Comparison of ENCODE assay signal across 9 cellular contexts in genomic region chr6:139392834-139393233, GRCh38. TPM values are rescaled to one million over a fixed set of nuclear protein-coding genes. Genes with fewer than 3 reads are reported as not detected.
DNase-seq lines count a peak whose midpoint lies in the region; ATAC-seq and TF ChIP-seq lines count a peak whose summit lies in the region.
"Had no signal": no experiment of that assay in that cellular context is flagged by ENCODE, and none has a peak within 500 bp of the region (broad histone marks: within the 10 kb centered on the region; RNA-seq: fewer than 3 reads in every experiment).

No MANE protein-coding gene starts in this region.

- peak; percentile 98 for ATAC-seq in GM18502 (IDR thresholded peaks at IDR 0.05; ENCODE audit: poor library complexity, unreplicated experiment)
- ATAC-seq in GM21723 (IDR thresholded peaks at IDR 0.05; ENCODE audit: unreplicated experiment): peak; percentile 100
- ATAC-seq in HG03521 (IDR thresholded peaks at IDR 0.05; ENCODE audit: unreplicated experiment): peak; percentile 79
- ATAC-seq in heart left ventricle: no peak

- no peaks in the 10 kb centered on the region for H3K4me1 Mint-ChIP-seq in activated CD4-positive, alpha-beta memory T cell treated with anti-CD3 and anti-CD28 coated beads for 36 hours (ENCODE audit: low read depth)
- peaks cover 38% of the 10 kb centered on the region for H3K4me1 Mint-ChIP-seq in neural progenitor cell

- no peaks in the 10 kb centered on the region for H4K20me1 ChIP-seq in neural progenitor cell (ENCODE audit: low read depth)

- H3F3A ChIP-seq in neural progenitor cell (ENCODE audit: low read depth): peaks cover 20% of the 10 kb centered on the region

- H3K36me3 ChIP-seq in heart left ventricle (no peaks in the 10 kb centered on the region), neural progenitor cell (no peaks in the 10 kb centered on the region)

- H3K9me3 Mint-ChIP-seq in activated CD4-positive, alpha-beta memory T cell treated with anti-CD3 and anti-CD28 coated beads for 36 hours: no peaks in the 10 kb centered on the region
- H3K9me3 Mint-ChIP-seq in neural progenitor cell: no peaks in the 10 kb centered on the region

- H3K4me2 ChIP-seq in neural progenitor cell: no peak overlapping the region

- H3K9ac ChIP-seq in neural progenitor cell: no peak overlapping the region

- H3K9me3 ChIP-seq in heart left ventricle (no peaks in the 10 kb centered on the region), neural progenitor cell (ENCODE audit: low read depth) (no peaks in the 10 kb centered on the region)

- H3K27ac ChIP-seq in heart left ventricle (no peak overlapping the region), neural progenitor cell (no peak overlapping the region)

- DNase-seq in fibroblast of peridontal ligament (ENCODE audit: extremely low read depth) (peak; percentile 58), amygdala (lab: John Stamatoyannopoulos, UW) (no peak), heart left ventricle (no peak), neural progenitor cell (ENCODE audit: low spot score) (no peak)
- no peak for DNase-seq in activated CD4-positive, alpha-beta memory T cell treated with anti-CD3 and anti-CD28 coated beads for 36 hours
- DNase-seq: NCI-H1930 had no signal

- no peaks in the 10 kb centered on the region for H3K4me1 ChIP-seq in heart left ventricle
- H3K4me1 ChIP-seq in neural progenitor cell: peaks cover 10% of the 10 kb centered on the region

- no peaks in the 10 kb centered on the region for H3K27me3 Mint-ChIP-seq in activated CD4-positive, alpha-beta memory T cell treated with anti-CD3 and anti-CD28 coated beads for 36 hours
- peaks cover 3% of the 10 kb centered on the region for H3K27me3 Mint-ChIP-seq in neural progenitor cell (ENCODE audit: insufficient read depth, low read depth)

- H3K4me3 Mint-ChIP-seq in activated CD4-positive, alpha-beta memory T cell treated with anti-CD3 and anti-CD28 coated beads for 36 hours: no peak overlapping the region
- no peak overlapping the region for H3K4me3 Mint-ChIP-seq in neural progenitor cell

- TF ChIP-seq CTCF in heart left ventricle (IDR thresholded peaks at IDR 0.05) (no peak), neural progenitor cell (IDR thresholded peaks at IDR 0.05) (no peak)

- POLR2A ChIA-PET in activated CD4-positive, alpha-beta memory T cell treated with anti-CD3 and anti-CD28 coated beads for 36 hours (lab: Charles Lee): no interaction called here

- TF ChIP-seq POLR2A in heart left ventricle (IDR thresholded peaks at IDR 0.05): no peak

- 81 to 87% (median 85%) methylated on average over 2 of the region's 2 CpGs for WGBS in heart left ventricle, 4 donors

- no peaks in the 10 kb centered on the region for H3K79me2 ChIP-seq in neural progenitor cell (ENCODE audit: low read depth)

- intact Hi-C loops in activated CD4-positive, alpha-beta memory T cell treated with anti-CD3 and anti-CD28 coated beads for 36 hours (cut with micrococcal nuclease): no loop called here
- intact Hi-C loops in heart left ventricle (cut with DNase I): no loop called here

- H3K27me3 ChIP-seq in heart left ventricle (no peaks in the 10 kb centered on the region), neural progenitor cell (no peaks in the 10 kb centered on the region)

- CTCF ChIA-PET in activated CD4-positive, alpha-beta memory T cell treated with anti-CD3 and anti-CD28 coated beads for 36 hours (lab: Charles Lee): no interaction called here

- no peak overlapping the region for H2AFZ ChIP-seq in neural progenitor cell (replicated peaks)

- no peak overlapping the region for H3K27ac Mint-ChIP-seq in activated CD4-positive, alpha-beta memory T cell treated with anti-CD3 and anti-CD28 coated beads for 36 hours
- H3K27ac Mint-ChIP-seq in neural progenitor cell: no peak overlapping the region

- H3K36me3 Mint-ChIP-seq in activated CD4-positive, alpha-beta memory T cell treated with anti-CD3 and anti-CD28 coated beads for 36 hours: no peaks in the 10 kb centered on the region
- no peaks in the 10 kb centered on the region for H3K36me3 Mint-ChIP-seq in neural progenitor cell

- no peak overlapping the region for H3K4me3 ChIP-seq in heart left ventricle
- no peak overlapping the region for H3K4me3 ChIP-seq in neural progenitor cell

RNA-seq across cellular contexts. Expression of gene CITED2, which starts 18.4 kb away (rescaled TPM):
- 10 to 100 TPM; 50.1 to 52.1 TPM for total RNA-seq in activated CD4-positive, alpha-beta memory T cell treated with anti-CD3 and anti-CD28 coated beads for 36 hours
- 100 to 1,000 TPM; 102 to 233 (median 149) TPM for total RNA-seq in heart left ventricle
- polyA plus RNA-seq in heart left ventricle: 100 to 1,000 TPM in 1 of 2 donors, 10 to 100 TPM in 1; 13.0 to 154 TPM
- 215 and 222 TPM in 2 replicates for total RNA-seq in neural progenitor cell (ENCODE audit: low replicate concordance)

Comparison
In these comparisons a context has a peak if more than half of its experiments do, and no peak if none do; other contexts are left out.
1. ATAC-seq: peak in GM18502 (single experiment), GM21723 (single experiment) and HG03521 (single experiment); none in heart left ventricle (0 of 4).